In the genomic region with DNA sequence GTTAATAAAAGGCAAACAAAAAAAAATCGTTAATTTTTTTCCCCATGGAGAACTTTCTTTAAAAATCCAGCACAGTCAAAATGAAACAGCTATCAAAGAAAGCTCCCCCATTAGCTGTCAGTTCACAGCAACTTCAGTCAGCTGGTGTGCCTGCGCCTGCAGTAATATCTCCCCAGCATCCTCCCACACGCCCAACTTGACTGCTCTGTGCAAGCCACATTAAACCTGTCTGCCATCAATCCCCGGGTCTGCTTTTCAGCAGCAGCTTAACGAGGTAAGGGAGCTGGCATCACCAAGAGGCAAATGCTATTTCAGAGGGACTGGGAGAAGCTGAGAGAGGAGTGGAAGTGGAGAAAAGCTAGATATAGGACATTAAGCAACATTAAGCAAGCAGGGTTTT, we compare ENCODE assay signal across 9 cellular contexts.
A peak's percentile ranks its signal among the peaks of the same experiment; 100 is the strongest.
DNase-seq lines count a peak whose midpoint lies in the region; ATAC-seq lines count a peak whose summit lies in the region.
"Had no signal": no experiment of that assay in that cellular context is flagged by ENCODE, and none has a peak within 500 bp of the region (broad histone marks: within the 10 kb centered on the region; RNA-seq: fewer than 3 reads in every experiment).

No MANE protein-coding gene starts in this region.

- ATAC-seq in GM18873 (IDR thresholded peaks at IDR 0.05; ENCODE audit: low FRiP score, unreplicated experiment) (peak; percentile 68), HG02884 (IDR thresholded peaks at IDR 0.05; ENCODE audit: unreplicated experiment) (peak; percentile 87), GM19467 (IDR thresholded peaks at IDR 0.05; ENCODE audit: unreplicated experiment) (no peak)
- ATAC-seq: activated T-helper 17 cell treated with anti-CD3 and anti-CD28 coated beads, Interleukin-2, amount 50 U/mL, for 72 hours had no signal

- DNase-seq in amygdala (lab: John Stamatoyannopoulos, UW) = peak in 35 of 56 donors; percentile 1 to 56 (median 15)
- peak; percentile 37 for DNase-seq in retina
- no peak for DNase-seq in HCEC 1CT
- no peak for DNase-seq in NCI-H526 (lab: John Stamatoyannopoulos, UW)
- DNase-seq: PC-9 had no signal

Comparison
In these comparisons a context has a peak if more than half of its experiments do, and no peak if none do; other contexts are left out.
1. DNase-seq: peak in amygdala (35 of 56) and retina (single experiment); none in HCEC 1CT (single experiment) and NCI-H526 (0 of 2).